32 cellular contexts compared by ENCODE assay signal in the genomic region with DNA sequence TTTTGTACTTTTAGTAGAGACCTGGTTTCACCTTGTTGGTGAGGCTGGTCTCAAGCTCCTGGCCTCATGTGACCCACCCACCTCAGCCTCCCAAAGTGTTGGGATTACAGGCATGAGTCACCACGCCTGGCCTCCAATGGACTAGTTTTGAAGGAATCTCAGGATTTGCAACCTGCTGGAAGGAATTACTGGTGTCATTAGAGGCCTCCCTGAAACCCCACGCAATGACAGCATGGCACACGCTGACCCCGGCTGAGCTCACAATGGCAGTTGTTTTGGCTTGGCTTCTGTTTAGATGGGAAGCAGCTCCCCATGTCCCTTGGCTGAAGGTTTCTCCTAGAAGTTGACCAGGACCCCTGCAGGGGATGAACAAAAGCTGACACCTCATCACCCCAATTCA. TPM values are rescaled to one million over a fixed set of nuclear protein-coding genes. Genes with fewer than 3 reads are reported as not detected.
DNase-seq lines count a peak whose midpoint lies in the region; ATAC-seq and TF ChIP-seq lines count a peak whose summit lies in the region.
"Had no signal": no experiment of that assay in that cellular context is flagged by ENCODE, and none has a peak within 500 bp of the region (broad histone marks: within the 10 kb centered on the region; RNA-seq: fewer than 3 reads in every experiment).

No MANE protein-coding gene starts in this region.

- H3K9ac ChIP-seq in GM23248, result no peak overlapping the region
- H3K9ac ChIP-seq in mesendoderm (ENCODE audit: low read length), result no peak overlapping the region
- H3K9ac ChIP-seq: parathyroid adenoma had no signal

- DNase-seq in AG04450 (ENCODE audit: low read depth, low spot score), result no peak
- DNase-seq in GM23248, result peak; percentile 25
- peak; percentile 37 to 58 for DNase-seq in SJSA1 (ENCODE audit: low read depth in 1 of 2, low spot score in 2 of 2)
- DNase-seq in mesendoderm, result peak; percentile 84
- DNase-seq in dermis blood vessel endothelial cell, result no peak
- no peak for DNase-seq in stomach
- DNase-seq in activated CD4-positive, alpha-beta T cell treated with anti-CD3 and anti-CD28 coated beads for 4 hours, result no peak
- no peak for DNase-seq in activated CD4-positive, alpha-beta T cell treated with anti-CD3 and anti-CD28 coated beads for 36 hours
- DNase-seq: activated CD4-positive, alpha-beta T cell treated with anti-CD3 and anti-CD28 coated beads for 1 hour; activated naive CD8-positive, alpha-beta T cell treated with anti-CD3 and anti-CD28 coated beads for 36 hours; aorta; BE2C; colonic mucosa; DMS53; effector CD8-positive, alpha-beta T cell; glutamatergic neuron; HFFc6; left ventricle myocardium superior; NCI-H1105; NCI-H1930; NCI-H524; NK-92 treated with Interleukin-12 subunit alpha and Interleukin-12 subunit beta, amount 100 ng/mL, for 24 hours; stimulated activated CD4-positive, alpha-beta T cell treated with anti-CD3 and anti-CD28 coated beads, Interleukin-2, amount 100 ng/mL, for 24 hours; stimulated activated CD8-positive, alpha-beta memory T cell treated with anti-CD3 and anti-CD28 coated beads, Interleukin-4, amount 100 ng/mL, for 48 hours had no signal

- no peaks in the 10 kb centered on the region for H3K9me2 ChIP-seq in GM23248 (ENCODE audit: insufficient read depth)

- in situ Hi-C loops in GM23248 (cut with MboI), result loop anchor here (5.0 to 10.0 kb wide), 2 partner anchors 710 to 1288 kb away; no protein-coding TSS in a partner anchor

- no peaks in the 10 kb centered on the region for H4K20me1 ChIP-seq in GM23248 (ENCODE audit: insufficient read depth)

- H3K4me2 ChIP-seq in GM23248 (ENCODE audit: unreplicated experiment) (no peak overlapping the region), mesendoderm (ENCODE audit: low read length) (no peak overlapping the region)

- no peak for TF ChIP-seq EP300 in stomach (IDR thresholded peaks at IDR 0.05)

- H2BK5ac ChIP-seq in mesendoderm (ENCODE audit: low read length), result no peak overlapping the region

- H3K9me3 Mint-ChIP-seq in activated CD4-positive, alpha-beta T cell treated with anti-CD3 and anti-CD28 coated beads for 36 hours (ENCODE audit: low read depth), result no peaks in the 10 kb centered on the region
- H3K9me3 Mint-ChIP-seq: activated naive CD8-positive, alpha-beta T cell treated with anti-CD3 and anti-CD28 coated beads for 36 hours; HFFc6; stimulated activated naive CD8-positive, alpha-beta T cell treated with anti-CD3 and anti-CD28 coated beads, Interleukin-15, Interleukin-2, amounts not matched to agents 100 ng/mL and 50 ng/mL, for 24 hours had no signal

- peak overlapping the region; percentile 15 for H3K56ac ChIP-seq in mesendoderm (ENCODE audit: low read length)

- no peak overlapping the region for H2AFZ ChIP-seq in GM23248
- H2AFZ ChIP-seq: parathyroid adenoma had no signal

- no peaks in the 10 kb centered on the region for H3F3A ChIP-seq in GM23248 (ENCODE audit: insufficient read depth)

- ATAC-seq in activated CD4-positive, alpha-beta T cell treated with anti-CD3 and anti-CD28 coated beads for 36 hours, result no peak
- ATAC-seq: left ventricle myocardium superior, right cardiac atrium, Right ventricle myocardium inferior had no signal

- TF ChIP-seq POLR2A in stomach (IDR thresholded peaks at IDR 0.05), result no peak

- H4K8ac ChIP-seq in mesendoderm (ENCODE audit: low read depth, low read length), result no peak overlapping the region

- peaks cover 3% of the 10 kb centered on the region; the same call in 1 of the 2 replicates for H3K4me1 ChIP-seq in GM23248 (ENCODE audit: insufficient read depth)
- H3K4me1 ChIP-seq in SJSA1 (replicated peaks), result peaks cover 27% of the 10 kb centered on the region
- peaks cover 2% of the 10 kb centered on the region for H3K4me1 ChIP-seq in mesendoderm (ENCODE audit: control insufficient read depth, low read depth, low read length)
- H3K4me1 ChIP-seq in stomach, result peaks cover 6 to 18% (median 17%) of the 10 kb centered on the region in 4 donors
- H3K4me1 ChIP-seq: BE2C, colonic mucosa, parathyroid adenoma had no signal

- POLR2A ChIA-PET in AG04450 (lab: Yijun Ruan, JAX), result no interaction called here
- POLR2A ChIA-PET in activated CD4-positive, alpha-beta T cell treated with anti-CD3 and anti-CD28 coated beads for 36 hours (lab: Charles Lee), result no interaction called here

- no peaks in the 10 kb centered on the region for H3K27me3 Mint-ChIP-seq in activated CD4-positive, alpha-beta T cell treated with anti-CD3 and anti-CD28 coated beads for 36 hours
- H3K27me3 Mint-ChIP-seq: activated naive CD8-positive, alpha-beta T cell treated with anti-CD3 and anti-CD28 coated beads for 36 hours had no signal

- peaks cover 16% of the 10 kb centered on the region for H3K4me1 Mint-ChIP-seq in activated CD4-positive, alpha-beta T cell treated with anti-CD3 and anti-CD28 coated beads for 36 hours

- H2BK120ac ChIP-seq in mesendoderm (ENCODE audit: low read depth, low read length), result no peak overlapping the region

- CTCF ChIA-PET in AG04450 (lab: Charles Lee), result interaction anchor here (1.4 to 5.6 kb wide), 5 partner anchors 11 to 719 kb away, joined by 3 to 57 read pairs (median 43); no protein-coding TSS in a partner anchor
- CTCF ChIA-PET in activated CD4-positive, alpha-beta T cell treated with anti-CD3 and anti-CD28 coated beads for 36 hours (lab: Charles Lee), result interaction anchor here (0.6 to 1.2 kb wide), 2 partner anchors 11 to 54 kb away, joined by 3 to 4 read pairs; no protein-coding TSS in a partner anchor

- intact Hi-C loops in stomach (cut with DNase I; ENCODE audit: low total_unique reads), result loop anchor here (5.0 kb wide), 1 partner anchor 710 kb away; no protein-coding TSS in a partner anchor
- intact Hi-C loops in activated CD4-positive, alpha-beta T cell treated with anti-CD3 and anti-CD28 coated beads for 36 hours (cut with DNase I, micrococcal nuclease), result no loop called here

- no peak overlapping the region for H3K27ac ChIP-seq in AG04450 (ENCODE audit: low read depth, low read length)
- no peak overlapping the region for H3K27ac ChIP-seq in GM23248
- no peak overlapping the region for H3K27ac ChIP-seq in SJSA1
- no peak overlapping the region for H3K27ac ChIP-seq in mesendoderm (ENCODE audit: low read depth, low read length)
- no peak overlapping the region for H3K27ac ChIP-seq in stomach
- H3K27ac ChIP-seq: cardiac muscle cell, colonic mucosa, epithelial cell of prostate, parathyroid adenoma, thoracic aorta, vagina had no signal

- H3K9me3 ChIP-seq in AG04450 (ENCODE audit: control insufficient read depth, insufficient read depth, low read length), result no peaks in the 10 kb centered on the region
- H3K9me3 ChIP-seq in GM23248 (ENCODE audit: low read depth), result no peaks in the 10 kb centered on the region
- H3K9me3 ChIP-seq in SJSA1 (replicated peaks), result no peaks in the 10 kb centered on the region; the same call in 1 of the 2 replicates
- no peaks in the 10 kb centered on the region for H3K9me3 ChIP-seq in stomach
- H3K9me3 ChIP-seq: BE2C, colonic mucosa, thoracic aorta, vagina had no signal

- H3K79me1 ChIP-seq in mesendoderm (ENCODE audit: low read length), result no peaks in the 10 kb centered on the region

- H3K27me3 ChIP-seq in AG04450 (ENCODE audit: control insufficient read depth, insufficient read depth, low read length) (no peaks in the 10 kb centered on the region), GM23248 (replicated peaks; ENCODE audit: insufficient read depth) (no peaks in the 10 kb centered on the region), SJSA1 (replicated peaks) (no peaks in the 10 kb centered on the region), mesendoderm (ENCODE audit: insufficient read depth, low read length, poor library complexity) (no peaks in the 10 kb centered on the region), stomach (no peaks in the 10 kb centered on the region)
- H3K27me3 ChIP-seq: cardiac muscle cell, colonic mucosa, vagina had no signal

- H2AK5ac ChIP-seq in mesendoderm (ENCODE audit: low read length), result no peak overlapping the region

- H3K23ac ChIP-seq in mesendoderm (ENCODE audit: low read length), result no peak overlapping the region

- H3K27ac Mint-ChIP-seq in activated CD4-positive, alpha-beta T cell treated with anti-CD3 and anti-CD28 coated beads for 36 hours, result no peak overlapping the region
- H3K27ac Mint-ChIP-seq: activated naive CD8-positive, alpha-beta T cell treated with anti-CD3 and anti-CD28 coated beads for 36 hours; HFFc6; stimulated activated naive CD8-positive, alpha-beta T cell treated with anti-CD3 and anti-CD28 coated beads, Interleukin-15, Interleukin-2, amounts not matched to agents 100 ng/mL and 50 ng/mL, for 24 hours had no signal

- no peak overlapping the region for H3K4ac ChIP-seq in mesendoderm (ENCODE audit: low read depth, low read length)

- TF ChIP-seq CTCF in AG04450 (IDR thresholded peaks at IDR 0.05; ENCODE audit: low read depth, low read length) (peak; percentile 8; the same call in 1 of the 2 replicates), stomach (IDR thresholded peaks at IDR 0.05) (no peak)

- no peak overlapping the region for H2BK15ac ChIP-seq in mesendoderm (replicated peaks; ENCODE audit: low read depth)

- no peak overlapping the region for H4K5ac ChIP-seq in mesendoderm (ENCODE audit: low read length)

- H3K4me3 Mint-ChIP-seq in activated CD4-positive, alpha-beta T cell treated with anti-CD3 and anti-CD28 coated beads for 36 hours, result no peak overlapping the region
- H3K4me3 Mint-ChIP-seq: activated naive CD8-positive, alpha-beta T cell treated with anti-CD3 and anti-CD28 coated beads for 36 hours; HFFc6; stimulated activated naive CD8-positive, alpha-beta T cell treated with anti-CD3 and anti-CD28 coated beads, Interleukin-15, Interleukin-2, amounts not matched to agents 100 ng/mL and 50 ng/mL, for 24 hours had no signal

- 84 to 91% methylated on average over 4 of the region's 4 CpGs for WGBS in GM23248 (ENCODE audit: low coverage in 1 of 2, low lambda C conversion rate in 2 of 2, missing lambda C conversion rate in 2 of 2), 2 experiments
- WGBS in mesendoderm (ENCODE audit: extremely low coverage, insufficient coverage, low lambda C conversion rate), result no CpG with 5 or more reads among the region's 4 CpGs
- 75 to 92% (median 88%) methylated on average over 4 of the region's 4 CpGs for WGBS in stomach, 5 donors

- no peaks in the 10 kb centered on the region for H3K36me3 ChIP-seq in GM23248 (ENCODE audit: low read depth)
- no peaks in the 10 kb centered on the region for H3K36me3 ChIP-seq in SJSA1
- H3K36me3 ChIP-seq in mesendoderm (ENCODE audit: control insufficient read depth, insufficient read depth, low read length), result no peaks in the 10 kb centered on the region
- no peaks in the 10 kb centered on the region for H3K36me3 ChIP-seq in stomach
- H3K36me3 ChIP-seq: BE2C, cardiac muscle cell, colonic mucosa, thoracic aorta, vagina had no signal

- no peaks in the 10 kb centered on the region for H3K36me3 Mint-ChIP-seq in activated CD4-positive, alpha-beta T cell treated with anti-CD3 and anti-CD28 coated beads for 36 hours (ENCODE audit: low read depth)

- H3K79me2 ChIP-seq in GM23248 (ENCODE audit: insufficient read depth) (no peaks in the 10 kb centered on the region), mesendoderm (ENCODE audit: control insufficient read depth, insufficient read depth, low read length) (no peaks in the 10 kb centered on the region)
- H3K79me2 ChIP-seq: parathyroid adenoma had no signal

- no peak overlapping the region for H3K18ac ChIP-seq in mesendoderm (ENCODE audit: low read length)

- H3K4me3 ChIP-seq in AG04450 (ENCODE audit: low read depth, low read length), result no peak overlapping the region
- H3K4me3 ChIP-seq in GM23248, result no peak overlapping the region
- H3K4me3 ChIP-seq in SJSA1, result no peak overlapping the region
- H3K4me3 ChIP-seq in mesendoderm (ENCODE audit: low read length), result no peak overlapping the region
- H3K4me3 ChIP-seq in stomach, result no peak overlapping the region
- H3K4me3 ChIP-seq: cardiac muscle cell, colonic mucosa, thoracic aorta, vagina had no signal

RNA-seq across cellular contexts. Expression of a gene that starts 23.1 kb away (rescaled TPM):
- polyA plus RNA-seq in AG04450 (2011; rRNA removed) (94.6 and 139 TPM in 2 replicates), GM23248 (2016; fragmentation: Nextera tagmentation; extraction: Ambion mirVana) (164 and 168 TPM in 2 replicates), stomach (10 to 100 TPM; 29.8 to 40.2 (median 30.4) TPM)
- polyA minus RNA-seq in AG04450 (2011; rRNA and poly(A)+ RNA removed), result 20.6 and 28.8 TPM in 2 replicates
- 145 and 148 TPM in 2 replicates for total RNA-seq in GM23248 (2014; rRNA removed; shearing (Covaris generic))
- total RNA-seq in SJSA1 (2014; rRNA removed; shearing (Covaris generic)), result 193 and 280 TPM in 2 replicates
- polyA plus RNA-seq in mesendoderm (2013, experiment 1 of 2), result 38.2 TPM
- polyA plus RNA-seq in mesendoderm (2013, experiment 2 of 2), result 38.0 TPM
- total RNA-seq in dermis blood vessel endothelial cell (80.2 and 95.4 TPM in 2 replicates), stomach (100 to 1,000 TPM in 1 of 5 donors, 10 to 100 TPM in 4; 24.1 to 105 (median 79.9) TPM)
- total RNA-seq in activated CD4-positive, alpha-beta T cell treated with anti-CD3 and anti-CD28 coated beads for 36 hours, result 10 to 100 TPM; 65.8 to 74.5 TPM

Comparison
In these comparisons a context has a peak if more than half of its experiments do, and no peak if none do; other contexts are left out.
1. DNase-seq: peak in GM23248 (single experiment), SJSA1 (2 of 2) and mesendoderm (single experiment); none in AG04450 (single experiment), dermis blood vessel endothelial cell (single experiment), stomach (single experiment), activated CD4-positive, alpha-beta T cell treated with anti-CD3 and anti-CD28 coated beads for 4 hours (0 of 2) and activated CD4-positive, alpha-beta T cell treated with anti-CD3 and anti-CD28 coated beads for 36 hours (single experiment).